Comparison of ENCODE assay signal across 23 cellular contexts in the genomic region with DNA sequence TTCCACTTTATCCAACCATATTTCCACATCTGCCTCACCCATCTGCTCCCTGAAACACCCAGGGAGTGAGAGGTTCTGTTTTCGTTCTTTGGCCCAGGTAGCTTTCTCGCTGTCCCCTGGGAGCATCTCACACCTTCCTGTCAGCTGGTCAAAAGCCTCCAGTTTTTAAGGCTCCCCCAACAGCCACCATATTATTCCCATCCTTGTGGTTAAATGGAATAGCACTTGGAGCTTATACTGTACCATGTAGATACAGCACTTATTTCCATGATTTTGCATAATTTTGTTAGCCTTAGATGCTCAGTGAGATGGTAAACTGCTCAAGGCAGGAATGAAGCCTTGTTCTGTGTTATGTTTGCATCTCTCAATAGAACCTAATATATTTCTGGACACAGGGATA.
"Had no signal": no experiment of that assay in that cellular context is flagged by ENCODE, and none has a peak within 500 bp of the region (broad histone marks: within the 10 kb centered on the region; RNA-seq: fewer than 3 reads in every experiment).

No MANE protein-coding gene starts in this region.

- DNase-seq: activated CD4-positive, alpha-beta T cell treated with anti-CD3 and anti-CD28 coated beads, Interleukin-2, amount 10 ng/mL, durations not matched to agents 24 days and 14 days; activated CD4-positive, CD25-positive, alpha-beta regulatory T cell; activated CD4-positive, CD25-positive, alpha-beta regulatory T cell treated with anti-CD3 and anti-CD28 coated beads, Interleukin-2, amount 50 U/mL, for 72 hours; activated CD8-positive, alpha-beta memory T cell treated with anti-CD3 and anti-CD28 coated beads, Interleukin-2, amount 10 ng/mL, durations not matched to agents 7 days and 5 days; activated CD8-positive, alpha-beta memory T cell treated with anti-CD3 and anti-CD28 coated beads, Interleukin-2, amount 50 U/mL, for 4 hours; activated CD8-positive, alpha-beta T cell treated with anti-CD3 and anti-CD28 coated beads, Interleukin-2, amount 10 ng/mL, durations not matched to agents 7 days and 5 days; activated effector memory CD4-positive, alpha-beta T cell treated with anti-CD3 and anti-CD28 coated beads, Interleukin-2, amount 50 U/mL, for 16 hours; activated naive CD8-positive, alpha-beta T cell treated with anti-CD3 and anti-CD28 coated beads for 36 hours; activated naive CD8-positive, alpha-beta T cell treated with anti-CD3 and anti-CD28 coated beads, Interleukin-2, amount 50 U/mL, for 24 hours; activated T-cell treated with anti-CD3 and anti-CD28 coated beads, Interleukin-2, amount 50 U/mL, for 1 hour; activated T-cell treated with anti-CD3 and anti-CD28 coated beads, Interleukin-2, amount 50 U/mL, for 48 hours; aorta; body of pancreas; cortex of kidney; effector CD4-positive, alpha-beta T cell; effector memory CD8-positive, alpha-beta T cell; esophagus squamous epithelium; foreskin melanocyte; T-helper 17 cell; T1000 had no signal

- ATAC-seq: activated CD4-positive, alpha-beta T cell treated with anti-CD3 and anti-CD28 coated beads for 36 hours; activated CD8-positive, alpha-beta memory T cell treated with anti-CD3 and anti-CD28 coated beads, Interleukin-2, amount 10 ng/mL, durations not matched to agents 7 days and 5 days; activated CD8-positive, alpha-beta T cell treated with anti-CD3 and anti-CD28 coated beads, Interleukin-2, amount 10 ng/mL, durations not matched to agents 7 days and 5 days; activated naive CD8-positive, alpha-beta T cell treated with anti-CD3 and anti-CD28 coated beads, Interleukin-2, amount 50 U/mL, for 24 hours; body of pancreas; effector memory CD8-positive, alpha-beta T cell; gastroesophageal sphincter; T-helper 17 cell had no signal

- H3K27ac ChIP-seq: adrenal gland, body of pancreas, esophagus squamous epithelium, gastroesophageal sphincter had no signal
